22 cellular contexts compared by ENCODE assay signal in genomic region chr7:135901585-135902540, GRCh38.
A peak's percentile ranks its signal among the peaks of the same experiment; 100 is the strongest.
DNase-seq lines count a peak whose midpoint lies in the region; ATAC-seq, FAIRE-seq and TF ChIP-seq lines count a peak whose summit lies in the region.
"Had no signal": no experiment of that assay in that cellular context is flagged by ENCODE, and none has a peak within 500 bp of the region (broad histone marks: within the 10 kb centered on the region; RNA-seq: fewer than 3 reads in every experiment).

No MANE protein-coding gene starts in this region.

- H3K36me3 Mint-ChIP-seq in natural killer cell treated with Interleukin-12 subunit alpha and Interleukin-12 subunit beta and Interleukin-15 and Interleukin-18, amount 100 ng/mL, for 72 hours = no peaks in the 10 kb centered on the region
- H3K36me3 Mint-ChIP-seq: CD8-positive, alpha-beta memory T cell had no signal

- H3K4me3 Mint-ChIP-seq in natural killer cell treated with Interleukin-12 subunit alpha and Interleukin-12 subunit beta and Interleukin-15 and Interleukin-18, amount 100 ng/mL, for 72 hours = peak overlapping the region; percentile 59

- TF ChIP-seq CTCF in left ventricle myocardium inferior (IDR thresholded peaks at IDR 0.05; ENCODE audit: borderline replicate concordance) (no peak), bronchial epithelial cell (IDR thresholded peaks at IDR 0.05; ENCODE audit: insufficient read depth, low read length, severe bottlenecking) (no peak)

- peaks cover 0 to 9% of the 10 kb centered on the region in 2 donors for H3K27me3 Mint-ChIP-seq in natural killer cell treated with Interleukin-12 subunit alpha and Interleukin-12 subunit beta and Interleukin-15 and Interleukin-18, amount 100 ng/mL, for 72 hours
- H3K27me3 Mint-ChIP-seq: CD8-positive, alpha-beta memory T cell had no signal

- ATAC-seq in left ventricle myocardium superior (peak; percentile 52), HG03280 (IDR thresholded peaks at IDR 0.05; ENCODE audit: unreplicated experiment) (no peak)
- peak; percentile 91 to 93 for ATAC-seq in natural killer cell treated with Interleukin-12 subunit alpha and Interleukin-12 subunit beta and Interleukin-15 and Interleukin-18, amount 100 ng/mL, for 72 hours
- ATAC-seq: Right ventricle myocardium inferior had no signal

- peaks cover 38 to 53% of the 10 kb centered on the region in 2 donors for H3K4me1 Mint-ChIP-seq in natural killer cell treated with Interleukin-12 subunit alpha and Interleukin-12 subunit beta and Interleukin-15 and Interleukin-18, amount 100 ng/mL, for 72 hours (ENCODE audit: low read depth in 2 of 2)

- no peak overlapping the region for H3K27ac ChIP-seq in left ventricle myocardium inferior (replicated peaks)
- H3K27ac ChIP-seq: KMS-11 had no signal

- no peak for DNase-seq in left ventricle myocardium superior
- DNase-seq in left ventricle myocardium inferior = no peak
- no peak for DNase-seq in bronchial epithelial cell (ENCODE audit: low read depth)
- DNase-seq in natural killer cell treated with Interleukin-12 subunit alpha and Interleukin-12 subunit beta and Interleukin-15 and Interleukin-18, amount 100 ng/mL, for 72 hours (ENCODE audit: low spot score) = peak; percentile 60
- no peak for DNase-seq in LoVo (ENCODE audit: low spot score)
- no peak for DNase-seq in NCI-H345 treated with DMSO at 0.1 percent for 48 hours (lab: John Stamatoyannopoulos, UW; ENCODE audit: unreplicated experiment)
- DNase-seq: ACHN; C1 segment of cervical spinal cord; CD8-positive, alpha-beta memory T cell; DMS53; EL; NCI-H1436 treated with DMSO at 0.1 percent for 48 hours; NCI-H2171; NCI-H524 treated with DMSO at 0.1 percent for 48 hours; SW 1271; T-helper 2 cell had no signal

- intact Hi-C loops in left ventricle myocardium superior (cut with micrococcal nuclease) (no loop called here), left ventricle myocardium inferior (cut with micrococcal nuclease) (no loop called here)

- peak overlapping the region; percentile 60 to 61 for H3K27ac Mint-ChIP-seq in natural killer cell treated with Interleukin-12 subunit alpha and Interleukin-12 subunit beta and Interleukin-15 and Interleukin-18, amount 100 ng/mL, for 72 hours
- H3K27ac Mint-ChIP-seq: CD8-positive, alpha-beta memory T cell had no signal

- no peaks in the 10 kb centered on the region for H3K9me3 ChIP-seq in left ventricle myocardium inferior (replicated peaks)

- no peaks in the 10 kb centered on the region for H3K36me3 ChIP-seq in left ventricle myocardium inferior
- H3K36me3 ChIP-seq in bronchial epithelial cell (ENCODE audit: control insufficient read depth, insufficient read depth, low read length) = no peaks in the 10 kb centered on the region

- peak; percentile 47 for FAIRE-seq in bronchial epithelial cell (lab: Jason Lieb, UNC)
- FAIRE-seq: GM12891, GM18507, H54 had no signal

- H3K4me1 ChIP-seq in left ventricle myocardium inferior = no peaks in the 10 kb centered on the region

- H3K9me3 Mint-ChIP-seq in natural killer cell treated with Interleukin-12 subunit alpha and Interleukin-12 subunit beta and Interleukin-15 and Interleukin-18, amount 100 ng/mL, for 72 hours = peaks cover 3% of the 10 kb centered on the region
- H3K9me3 Mint-ChIP-seq: CD8-positive, alpha-beta memory T cell had no signal

- H3K27me3 ChIP-seq in left ventricle myocardium inferior (ENCODE audit: low read depth) (no peaks in the 10 kb centered on the region), bronchial epithelial cell (ENCODE audit: control insufficient read depth, insufficient read depth, low read length) (no peaks in the 10 kb centered on the region)

- H3K4me3 ChIP-seq in left ventricle myocardium inferior (no peak overlapping the region), bronchial epithelial cell (ENCODE audit: low read depth, low read length) (no peak overlapping the region)
